ENCODE assay signal across 2 cellular contexts in the genomic region with DNA sequence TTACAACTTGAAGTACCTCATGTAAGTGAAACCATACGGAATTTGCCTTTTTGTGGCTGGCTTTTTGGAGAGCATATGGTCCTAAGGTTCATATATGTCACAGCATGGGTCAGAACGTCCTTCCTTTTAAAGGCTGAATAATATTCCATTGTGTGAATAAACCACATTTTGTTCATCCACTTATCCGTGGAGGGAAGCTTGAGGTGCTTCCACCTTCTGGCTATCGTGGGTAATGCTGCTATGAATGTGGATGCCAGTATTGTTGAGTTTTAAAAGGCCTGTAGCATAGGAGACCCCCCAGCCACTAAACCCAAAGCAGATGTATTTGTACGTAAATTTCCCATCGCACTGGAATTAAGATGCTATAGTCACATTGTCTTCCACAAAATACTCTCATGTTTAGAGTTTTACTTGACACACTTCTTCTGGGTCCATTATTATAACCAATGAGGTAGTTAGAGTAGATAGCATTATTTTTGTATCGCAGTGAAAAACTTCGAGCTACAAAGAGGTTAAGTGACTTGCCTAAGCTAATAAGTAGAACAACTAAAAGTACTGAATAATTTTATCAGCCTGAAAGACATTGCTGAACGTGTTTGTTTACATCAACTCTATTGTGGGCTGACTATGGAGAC.
TF ChIP-seq lines count a peak whose summit lies in the region.

No MANE protein-coding gene starts in this region.

TF ChIP-seq in HCT116, 20 proteins besides CTCF, POLR2A, EP300 and RAD21 (continued from another document):
- TF ChIP-seq, protein P1, sequence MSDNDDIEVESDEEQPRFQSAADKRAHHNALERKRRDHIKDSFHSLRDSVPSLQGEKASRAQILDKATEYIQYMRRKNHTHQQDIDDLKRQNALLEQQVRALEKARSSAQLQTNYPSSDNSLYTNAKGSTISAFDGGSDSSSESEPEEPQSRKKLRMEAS (IDR thresholded peaks at IDR 0.05) = peak; percentile 39; the same call in 1 of the 2 replicates
- TF ChIP-seq POLR2AphosphoS5 (IDR thresholded peaks at IDR 0.05; ENCODE audit: low read depth, low read length) = no peak
- TF ChIP-seq SIN3A (IDR thresholded peaks at IDR 0.05; ENCODE audit: low read depth) = no peak

TF ChIP-seq in liver, 16 proteins besides CTCF, POLR2A, EP300 and RAD21:
- TF ChIP-seq, protein P2, sequence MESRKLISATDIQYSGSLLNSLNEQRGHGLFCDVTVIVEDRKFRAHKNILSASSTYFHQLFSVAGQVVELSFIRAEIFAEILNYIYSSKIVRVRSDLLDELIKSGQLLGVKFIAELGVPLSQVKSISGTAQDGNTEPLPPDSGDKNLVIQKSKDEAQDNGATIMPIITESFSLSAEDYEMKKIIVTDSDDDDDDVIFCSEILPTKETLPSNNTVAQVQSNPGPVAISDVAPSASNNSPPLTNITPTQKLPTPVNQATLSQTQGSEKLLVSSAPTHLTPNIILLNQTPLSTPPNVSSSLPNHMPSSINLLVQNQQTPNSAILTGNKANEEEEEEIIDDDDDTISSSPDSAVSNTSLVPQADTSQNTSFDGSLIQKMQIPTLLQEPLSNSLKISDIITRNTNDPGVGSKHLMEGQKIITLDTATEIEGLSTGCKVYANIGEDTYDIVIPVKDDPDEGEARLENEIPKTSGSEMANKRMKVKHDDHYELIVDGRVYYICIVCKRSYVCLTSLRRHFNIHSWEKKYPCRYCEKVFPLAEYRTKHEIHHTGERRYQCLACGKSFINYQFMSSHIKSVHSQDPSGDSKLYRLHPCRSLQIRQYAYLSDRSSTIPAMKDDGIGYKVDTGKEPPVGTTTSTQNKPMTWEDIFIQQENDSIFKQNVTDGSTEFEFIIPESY (IDR thresholded peaks at IDR 0.05) = no peak
- TF ChIP-seq EGR1 (IDR thresholded peaks at IDR 0.05; ENCODE audit: low read depth in 2 of 2) (no peak), RXRA (IDR thresholded peaks at IDR 0.05) (no peak), TAF1 (conservative IDR thresholded peaks at IDR 0.05) (no peak), FOXA2 (IDR thresholded peaks at IDR 0.05) (no peak), FOXA1 (IDR thresholded peaks at IDR 0.05) (no peak), YY1 (IDR thresholded peaks at IDR 0.05) (no peak), JUND (IDR thresholded peaks at IDR 0.05) (no peak), SP1 (IDR thresholded peaks at IDR 0.05) (no peak)
- TF ChIP-seq, protein P3, sequence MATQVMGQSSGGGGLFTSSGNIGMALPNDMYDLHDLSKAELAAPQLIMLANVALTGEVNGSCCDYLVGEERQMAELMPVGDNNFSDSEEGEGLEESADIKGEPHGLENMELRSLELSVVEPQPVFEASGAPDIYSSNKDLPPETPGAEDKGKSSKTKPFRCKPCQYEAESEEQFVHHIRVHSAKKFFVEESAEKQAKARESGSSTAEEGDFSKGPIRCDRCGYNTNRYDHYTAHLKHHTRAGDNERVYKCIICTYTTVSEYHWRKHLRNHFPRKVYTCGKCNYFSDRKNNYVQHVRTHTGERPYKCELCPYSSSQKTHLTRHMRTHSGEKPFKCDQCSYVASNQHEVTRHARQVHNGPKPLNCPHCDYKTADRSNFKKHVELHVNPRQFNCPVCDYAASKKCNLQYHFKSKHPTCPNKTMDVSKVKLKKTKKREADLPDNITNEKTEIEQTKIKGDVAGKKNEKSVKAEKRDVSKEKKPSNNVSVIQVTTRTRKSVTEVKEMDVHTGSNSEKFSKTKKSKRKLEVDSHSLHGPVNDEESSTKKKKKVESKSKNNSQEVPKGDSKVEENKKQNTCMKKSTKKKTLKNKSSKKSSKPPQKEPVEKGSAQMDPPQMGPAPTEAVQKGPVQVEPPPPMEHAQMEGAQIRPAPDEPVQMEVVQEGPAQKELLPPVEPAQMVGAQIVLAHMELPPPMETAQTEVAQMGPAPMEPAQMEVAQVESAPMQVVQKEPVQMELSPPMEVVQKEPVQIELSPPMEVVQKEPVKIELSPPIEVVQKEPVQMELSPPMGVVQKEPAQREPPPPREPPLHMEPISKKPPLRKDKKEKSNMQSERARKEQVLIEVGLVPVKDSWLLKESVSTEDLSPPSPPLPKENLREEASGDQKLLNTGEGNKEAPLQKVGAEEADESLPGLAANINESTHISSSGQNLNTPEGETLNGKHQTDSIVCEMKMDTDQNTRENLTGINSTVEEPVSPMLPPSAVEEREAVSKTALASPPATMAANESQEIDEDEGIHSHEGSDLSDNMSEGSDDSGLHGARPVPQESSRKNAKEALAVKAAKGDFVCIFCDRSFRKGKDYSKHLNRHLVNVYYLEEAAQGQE (IDR thresholded peaks at IDR 0.05) = no peak
- TF ChIP-seq, protein P4, sequence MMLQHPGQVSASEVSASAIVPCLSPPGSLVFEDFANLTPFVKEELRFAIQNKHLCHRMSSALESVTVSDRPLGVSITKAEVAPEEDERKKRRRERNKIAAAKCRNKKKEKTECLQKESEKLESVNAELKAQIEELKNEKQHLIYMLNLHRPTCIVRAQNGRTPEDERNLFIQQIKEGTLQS (IDR thresholded peaks at IDR 0.05) = no peak
- TF ChIP-seq, protein P1 (IDR thresholded peaks at IDR 0.05) = no peak
TF ChIP-seq in liver: peak in this region for 0.
